In genomic region chr11:122850076-122850631, GRCh38 we compare ENCODE assay signal across 1 cellular context.
TF ChIP-seq lines count a peak whose summit lies in the region.

No MANE protein-coding gene starts in this region.

TF ChIP-seq in HepG2, 621 proteins besides CTCF, POLR2A, EP300 and RAD21 (continued from another document):
- no peak for TF ChIP-seq ZNF577 (CRISPR knock-in tag; IDR thresholded peaks at IDR 0.05; ENCODE audit: borderline replicate concordance, low read depth)
- no peak for TF ChIP-seq ZNF639 (CRISPR knock-in tag; conservative IDR thresholded peaks at IDR 0.05)
- no peak for TF ChIP-seq SYNCRIP (IDR thresholded peaks at IDR 0.05; ENCODE audit: insufficient read depth, low read depth, low read length)
- no peak for TF ChIP-seq MYPOP (CRISPR knock-in tag; IDR thresholded peaks at IDR 0.05)
- TF ChIP-seq SMAD1 (CRISPR knock-in tag; IDR thresholded peaks at IDR 0.05; ENCODE audit: borderline replicate concordance, low read depth): no peak
- no peak for TF ChIP-seq ZNF256 (CRISPR knock-in tag; conservative IDR thresholded peaks at IDR 0.05)
- no peak for TF ChIP-seq ZNF12 (CRISPR knock-in tag; IDR thresholded peaks at IDR 0.05)
- no peak for TF ChIP-seq ZKSCAN5 (CRISPR knock-in tag; IDR thresholded peaks at IDR 0.05)
- no peak for TF ChIP-seq GATAD2A (CRISPR knock-in tag; IDR thresholded peaks at IDR 0.05)
- no peak for TF ChIP-seq ZSCAN9 (CRISPR knock-in tag; IDR thresholded peaks at IDR 0.05; ENCODE audit: borderline replicate concordance)
- TF ChIP-seq, protein P1, sequence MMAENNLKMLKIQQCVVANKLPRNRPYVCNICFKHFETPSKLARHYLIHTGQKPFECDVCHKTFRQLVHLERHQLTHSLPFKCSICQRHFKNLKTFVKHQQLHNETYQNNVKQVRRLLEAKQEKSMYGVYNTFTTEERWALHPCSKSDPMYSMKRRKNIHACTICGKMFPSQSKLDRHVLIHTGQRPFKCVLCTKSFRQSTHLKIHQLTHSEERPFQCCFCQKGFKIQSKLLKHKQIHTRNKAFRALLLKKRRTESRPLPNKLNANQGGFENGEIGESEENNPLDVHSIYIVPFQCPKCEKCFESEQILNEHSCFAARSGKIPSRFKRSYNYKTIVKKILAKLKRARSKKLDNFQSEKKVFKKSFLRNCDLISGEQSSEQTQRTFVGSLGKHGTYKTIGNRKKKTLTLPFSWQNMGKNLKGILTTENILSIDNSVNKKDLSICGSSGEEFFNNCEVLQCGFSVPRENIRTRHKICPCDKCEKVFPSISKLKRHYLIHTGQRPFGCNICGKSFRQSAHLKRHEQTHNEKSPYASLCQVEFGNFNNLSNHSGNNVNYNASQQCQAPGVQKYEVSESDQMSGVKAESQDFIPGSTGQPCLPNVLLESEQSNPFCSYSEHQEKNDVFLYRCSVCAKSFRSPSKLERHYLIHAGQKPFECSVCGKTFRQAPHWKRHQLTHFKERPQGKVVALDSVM (CRISPR knock-in tag; IDR thresholded peaks at IDR 0.05): no peak
